In genomic region chr19:23415561-23416191, GRCh38 we compare ENCODE assay signal across 8 cellular contexts. TPM values are rescaled to one million over a fixed set of nuclear protein-coding genes. Genes with fewer than 3 reads are reported as not detected.
DNase-seq lines count a peak whose midpoint lies in the region; ATAC-seq and TF ChIP-seq lines count a peak whose summit lies in the region.

No MANE protein-coding gene starts in this region.

- H3K4me3 ChIP-seq in colonic mucosa (peak overlapping the region; percentile 60), mesodermal cell (ENCODE audit: extremely low read depth, insufficient read depth, low read length, poor library complexity, severe bottlenecking) (peak overlapping the region; percentile 66), urinary bladder (ENCODE audit: low read depth, low read length) (peak overlapping the region; percentile 34)

- H3K27ac ChIP-seq in colonic mucosa = peak overlapping the region; percentile 78
- peak overlapping the region; percentile 64 for H3K27ac ChIP-seq in mesodermal cell (ENCODE audit: low read depth, low read length, severe bottlenecking)
- H3K27ac ChIP-seq in urinary bladder (ENCODE audit: low read depth) = no peak overlapping the region

- no peaks in the 10 kb centered on the region for H3K27me3 ChIP-seq in colonic mucosa

- WGBS in mesodermal cell (ENCODE audit: insufficient coverage in 2 of 2), 2 experiments = 0 to 1% methylated on average over 20 to 23 of the region's 33 CpGs
- under 1% methylated on average over 33 of the region's 33 CpGs for WGBS in urinary bladder

- no peak for ATAC-seq in GM21381 (IDR thresholded peaks at IDR 0.05; ENCODE audit: unreplicated experiment)

- H3K9me3 ChIP-seq in colonic mucosa (no peaks in the 10 kb centered on the region), mesodermal cell (ENCODE audit: control insufficient read depth, low read length) (no peaks in the 10 kb centered on the region)

- H3K36me3 ChIP-seq in colonic mucosa = no peaks in the 10 kb centered on the region
- no peaks in the 10 kb centered on the region for H3K36me3 ChIP-seq in mesodermal cell (ENCODE audit: control insufficient read depth, insufficient read depth, low read length)
- H3K36me3 ChIP-seq in urinary bladder (ENCODE audit: insufficient read depth) = no peaks in the 10 kb centered on the region

- peak overlapping the region; percentile 63 to 68 for H3K9ac ChIP-seq in colonic mucosa (ENCODE audit: low read depth in 2 of 2, low read length in 2 of 2)

- no peak for TF ChIP-seq CTCF in colonic mucosa (IDR thresholded peaks at IDR 0.05)

- intact Hi-C loops in colonic mucosa (cut with DNase I) = no loop called here

- peak; percentile 73 for DNase-seq in ELR (ENCODE audit: low read depth)
- DNase-seq in NCI-H526 treated with DMSO at 0.1 percent for 48 hours (lab: John Stamatoyannopoulos, UW) = peak; percentile 44
- DNase-seq in colonic mucosa = peak; percentile 91
- DNase-seq in activated effector memory CD4-positive, alpha-beta T cell treated with Interleukin-2 at 50 U/mL for 16 hours = no peak
- no peak for DNase-seq in stimulated activated CD4-positive, alpha-beta T cell treated with anti-CD3 and anti-CD28 coated beads, Interleukin-1b, Interleukin-23, amount 100 ng/mL, for 48 hours

- H3K4me1 ChIP-seq in colonic mucosa (no peaks in the 10 kb centered on the region), mesodermal cell (ENCODE audit: control insufficient read depth, insufficient read depth, low read length, poor library complexity, severe bottlenecking) (no peaks in the 10 kb centered on the region), urinary bladder (ENCODE audit: insufficient read depth) (no peaks in the 10 kb centered on the region)

RNA-seq across cellular contexts. Expression of gene ZNF91, which starts 20.4 kb away (rescaled TPM):
- total RNA-seq in colonic mucosa = 10 to 100 TPM; 70.8 to 80.5 TPM
- 24.5 TPM for polyA plus RNA-seq in mesodermal cell (2013, experiment 1 of 2)
- polyA plus RNA-seq in mesodermal cell (2013, experiment 2 of 2) = 28.6 TPM
- total RNA-seq in urinary bladder = 223 TPM
- polyA plus RNA-seq in urinary bladder = 11.1 TPM

Comparison
In these comparisons a context has a peak if more than half of its experiments do, and no peak if none do; other contexts are left out.
1. DNase-seq: peak in ELR (single experiment), NCI-H526 treated with DMSO at 0.1 percent for 48 hours (single experiment) and colonic mucosa (single experiment); none in activated effector memory CD4-positive, alpha-beta T cell treated with Interleukin-2 at 50 U/mL for 16 hours (single experiment) and stimulated activated CD4-positive, alpha-beta T cell treated with anti-CD3 and anti-CD28 coated beads, Interleukin-1b, Interleukin-23, amount 100 ng/mL, for 48 hours (single experiment).
2. Peak in every context shown above with its lines, with median percentiles within 50 percentile points of each other: H3K4me3 ChIP-seq.